27 cellular contexts compared by ENCODE assay signal in genomic region chr2:145200307-145200706, GRCh38.
DNase-seq lines count a peak whose midpoint lies in the region; ATAC-seq and TF ChIP-seq lines count a peak whose summit lies in the region.
"Had no signal": no experiment of that assay in that cellular context is flagged by ENCODE, and none has a peak within 500 bp of the region (broad histone marks: within the 10 kb centered on the region; RNA-seq: fewer than 3 reads in every experiment).

No MANE protein-coding gene starts in this region.

- H4K20me1 ChIP-seq in hepatocyte (ENCODE audit: insufficient read depth, poor library complexity, severe bottlenecking) = no peaks in the 10 kb centered on the region

- no peak for TF ChIP-seq CTCF in esophagus muscularis mucosa (IDR thresholded peaks at IDR 0.05)
- TF ChIP-seq CTCF in upper lobe of left lung (IDR thresholded peaks at IDR 0.05) = no peak
- no peak for TF ChIP-seq CTCF in hepatocyte (IDR thresholded peaks at IDR 0.05; ENCODE audit: poor library complexity)

- H3K4me1 ChIP-seq in esophagus muscularis mucosa (peaks cover 0 to 3% (median 0%) of the 10 kb centered on the region in 4 donors), upper lobe of left lung (no peaks in the 10 kb centered on the region), hepatocyte (ENCODE audit: insufficient read depth) (no peaks in the 10 kb centered on the region)
- H3K4me1 ChIP-seq: adrenal gland, left lung, sigmoid colon, transverse colon had no signal

- H3K4me3 ChIP-seq in esophagus muscularis mucosa (no peak overlapping the region), upper lobe of left lung (no peak overlapping the region), hepatocyte (no peak overlapping the region)
- H3K4me3 ChIP-seq: adrenal gland, cardiac muscle cell, GM23248, left lung, sigmoid colon, SK-N-MC, transverse colon had no signal

- no peak overlapping the region for H2AFZ ChIP-seq in hepatocyte
- H2AFZ ChIP-seq: GM23248 had no signal

- DNase-seq in NCI-H748 (lab: John Stamatoyannopoulos, UW; ENCODE audit: unreplicated experiment) (peak; percentile 18), NCI-H748 treated with DMSO at 0.1 percent for 48 hours (lab: John Stamatoyannopoulos, UW) (no peak), esophagus muscularis mucosa (ENCODE audit: extremely low spot score) (peak; percentile 55), middle frontal gyrus (ENCODE audit: extremely low spot score, low spot score) (peak; percentile 43), upper lobe of left lung (no peak), hepatocyte (ENCODE audit: low spot score) (no peak), RPMI8226 (no peak), MV-4-11 (lab: John Stamatoyannopoulos, UW) (no peak)
- DNase-seq: activated CD4-positive, alpha-beta T cell treated with anti-CD3 and anti-CD28 coated beads for 4 hours; activated naive CD4-positive, alpha-beta T cell; activated T-cell treated with anti-CD3 and anti-CD28 coated beads, Interleukin-2, amount 50 U/mL, for 48 hours; adrenal gland; CD8-positive, alpha-beta memory T cell; DMS53; GDM1; GM23248; left lung; NCI-H1436 treated with DMSO at 0.1 percent for 48 hours; NCI-H774; sigmoid colon; stimulated activated naive CD8-positive, alpha-beta T cell treated with anti-CD3 and anti-CD28 coated beads, Interleukin-15, Interleukin-2, amounts not matched to agents 100 U/mL and 50 U/mL, for 24 hours; T-helper 2 cell; transverse colon had no signal

- H3K27ac ChIP-seq in esophagus muscularis mucosa (replicated peaks in 1 of 4) = no peak overlapping the region
- H3K27ac ChIP-seq in upper lobe of left lung = no peak overlapping the region
- H3K27ac ChIP-seq in hepatocyte = no peak overlapping the region
- H3K27ac ChIP-seq: adrenal gland, cardiac muscle cell, GM23248, left lung, RWPE1, sigmoid colon, SK-N-MC, transverse colon had no signal

- TF ChIP-seq POLR2A in esophagus muscularis mucosa (IDR thresholded peaks at IDR 0.05; ENCODE audit: low read depth) (no peak), upper lobe of left lung (IDR thresholded peaks at IDR 0.05) (no peak)

- no peaks in the 10 kb centered on the region for H3K27me3 ChIP-seq in esophagus muscularis mucosa
- H3K27me3 ChIP-seq in upper lobe of left lung = no peaks in the 10 kb centered on the region
- no peaks in the 10 kb centered on the region for H3K27me3 ChIP-seq in hepatocyte
- H3K27me3 ChIP-seq: adrenal gland, cardiac muscle cell, left lung, sigmoid colon, transverse colon had no signal

- H3K9me3 ChIP-seq in esophagus muscularis mucosa = no peaks in the 10 kb centered on the region
- H3K9me3 ChIP-seq in upper lobe of left lung = no peaks in the 10 kb centered on the region
- H3K9me3 ChIP-seq in hepatocyte (ENCODE audit: low read depth) = no peaks in the 10 kb centered on the region
- H3K9me3 ChIP-seq: adrenal gland, left lung, sigmoid colon, transverse colon had no signal

- intact Hi-C loops in esophagus muscularis mucosa (cut with DNase I) = no loop called here

- 83% methylated on average over 3 of the region's 3 CpGs for whole genome bisulfite sequencing in esophagus muscularis mucosa
- WGBS in upper lobe of left lung, 2 donors = 91 to 93% methylated on average over 3 of the region's 3 CpGs
- 94% methylated on average over 3 of the region's 3 CpGs for WGBS in hepatocyte (ENCODE audit: low lambda C conversion rate, missing lambda C conversion rate)

- no peaks in the 10 kb centered on the region for H3K79me2 ChIP-seq in hepatocyte

- H3K36me3 ChIP-seq in esophagus muscularis mucosa (no peaks in the 10 kb centered on the region), upper lobe of left lung (no peaks in the 10 kb centered on the region), hepatocyte (replicated peaks; ENCODE audit: insufficient read depth, low read depth) (no peaks in the 10 kb centered on the region)
- H3K36me3 ChIP-seq: adrenal gland, cardiac muscle cell, left lung, sigmoid colon, transverse colon had no signal

- no peaks in the 10 kb centered on the region for H3K9me2 ChIP-seq in hepatocyte (replicated peaks; ENCODE audit: insufficient read depth)

- no peak overlapping the region for H3K4me2 ChIP-seq in hepatocyte

- no peak for ATAC-seq in upper lobe of left lung (ENCODE audit: low FRiP score in 2 of 2)
- ATAC-seq: left lung; natural killer cell treated with Interleukin-12 subunit alpha and Interleukin-12 subunit beta and Interleukin-15 and Interleukin-18, amount 100 ng/mL, for 72 hours; stimulated activated naive CD8-positive, alpha-beta T cell treated with anti-CD3 and anti-CD28 coated beads, Interleukin-15, Interleukin-2, amounts not matched to agents 100 U/mL and 50 U/mL, for 24 hours had no signal

- no peak for TF ChIP-seq EP300 in esophagus muscularis mucosa (IDR thresholded peaks at IDR 0.05)
- no peak for TF ChIP-seq EP300 in upper lobe of left lung (IDR thresholded peaks at IDR 0.05)

Comparison
In these comparisons a context has a peak if more than half of its experiments do, and no peak if none do; other contexts are left out.
1. DNase-seq: peak in NCI-H748 (single experiment), esophagus muscularis mucosa (single experiment) and middle frontal gyrus (single experiment); none in NCI-H748 treated with DMSO at 0.1 percent for 48 hours (single experiment), upper lobe of left lung (0 of 2), hepatocyte (single experiment), RPMI8226 (single experiment) and MV-4-11 (single experiment).